Comparison of ENCODE assay signal across 21 cellular contexts in the genomic region with DNA sequence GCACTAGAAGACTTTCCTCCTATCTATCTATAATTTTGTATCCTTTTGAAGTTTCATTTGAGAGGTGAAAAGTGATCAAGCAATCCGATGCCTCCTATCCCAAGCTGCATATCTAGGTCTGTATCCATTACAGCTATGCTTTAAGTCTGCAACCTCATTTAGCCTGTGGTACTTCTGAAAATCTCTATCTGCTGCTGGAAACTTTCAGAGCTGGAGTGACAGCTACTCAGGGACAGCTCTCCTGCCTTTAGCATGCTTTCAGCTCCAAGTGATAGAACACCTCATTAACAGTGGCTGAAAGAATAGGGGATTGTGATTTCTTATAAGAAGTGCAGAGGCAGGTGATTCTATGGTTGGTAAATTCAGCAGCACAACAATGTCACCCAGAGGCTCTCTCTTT.
"Had no signal": no experiment of that assay in that cellular context is flagged by ENCODE, and none has a peak within 500 bp of the region (broad histone marks: within the 10 kb centered on the region; RNA-seq: fewer than 3 reads in every experiment).

No MANE protein-coding gene starts in this region.

- DNase-seq: naive B cell; natural killer cell; occipital lobe; ovary; posterior cingulate gyrus; psoas muscle; right cardiac atrium; right lobe of liver; sigmoid colon; spleen; stimulated activated CD4-positive, alpha-beta T cell treated with anti-CD3 and anti-CD28 coated beads, Interleukin-12 subunit alpha, Interleukin-12 subunit beta, amount 100 ng/mL, for 4 hours; stimulated activated CD4-positive, alpha-beta T cell treated with anti-CD3 and anti-CD28 coated beads, Interleukin-1b, Interleukin-23, amount 100 ng/mL, for 48 hours; stimulated activated CD4-positive, alpha-beta T cell treated with anti-CD3 and anti-CD28 coated beads, Interleukin-4, amount 100 ng/mL, for 1 hour; stimulated activated CD4-positive, alpha-beta T cell treated with anti-CD3 and anti-CD28 coated beads, Interleukin-4, amount 100 ng/mL, for 4 hours; stimulated activated CD8-positive, alpha-beta memory T cell treated with anti-CD3 and anti-CD28 coated beads, Interleukin-4, amount 100 ng/mL, for 48 hours; stimulated activated naive CD4-positive, alpha-beta T cell treated with Interleukin-2 at 50 U/mL for 16 hours; stomach; thyroid gland; trophoblast cell; upper lobe of left lung had no signal

- ATAC-seq: natural killer cell; psoas muscle; right cardiac atrium; right lobe of liver; stimulated activated memory B cell treated with anti-CD40 and anti-IgM and Interleukin-4, amounts not matched to agents 10 μg/mL and 1 μg/mL and 100 μg/mL, for 72 hours had no signal
